In genomic region chr7:55128693-55129394, GRCh38 we compare ENCODE assay signal across 1 cellular context.
TF ChIP-seq lines count a peak whose summit lies in the region.

No MANE protein-coding gene starts in this region.

TF ChIP-seq in SK-N-SH, 30 proteins besides CTCF, POLR2A, EP300 and RAD21 (continued from another document):
- TF ChIP-seq GATA2 (CRISPR knock-in tag; IDR thresholded peaks at IDR 0.05) (no peak), FOXM1 (IDR thresholded peaks at IDR 0.05; ENCODE audit: low read depth) (no peak), MXI1 (IDR thresholded peaks at IDR 0.05; ENCODE audit: low read depth, low read length) (no peak), TAF1 (IDR thresholded peaks at IDR 0.05; ENCODE audit: borderline replicate concordance, low read depth, low read length) (no peak), RCOR1 (IDR thresholded peaks at IDR 0.05; ENCODE audit: low read length) (no peak), POLR2AphosphoS5 (IDR thresholded peaks at IDR 0.05; ENCODE audit: low read depth, low read length) (no peak; the same call in 1 of the 2 replicates), RFX5 (IDR thresholded peaks at IDR 0.05; ENCODE audit: low read length) (no peak), TEAD4 (IDR thresholded peaks at IDR 0.05; ENCODE audit: borderline replicate concordance, insufficient read depth) (peak; percentile 45; the same call in 1 of the 2 replicates), FOXJ3 (CRISPR knock-in tag; IDR thresholded peaks at IDR 0.05) (no peak), GABPA (IDR thresholded peaks at IDR 0.05; ENCODE audit: low read depth) (no peak), ZBTB33 (IDR thresholded peaks at IDR 0.05; ENCODE audit: borderline replicate concordance, low read depth) (no peak), SMC3 (IDR thresholded peaks at IDR 0.05; ENCODE audit: low read depth, low read length) (no peak), TCF12 (IDR thresholded peaks at IDR 0.05) (peak; percentile 86), YY1 (IDR thresholded peaks at IDR 0.05; ENCODE audit: low read depth) (0 out of 2 replicates have a peak, but pooled peaks have one; percentile 29), IRF3 (IDR thresholded peaks at IDR 0.05; ENCODE audit: low read depth, low read length) (no peak), SIN3A (IDR thresholded peaks at IDR 0.05; ENCODE audit: borderline replicate concordance, low read depth, low read length) (no peak), NRF1 (IDR thresholded peaks at IDR 0.05; ENCODE audit: low read depth, low read length) (no peak), ELF1 (IDR thresholded peaks at IDR 0.05) (no peak), USF1 (IDR thresholded peaks at IDR 0.05; ENCODE audit: borderline replicate concordance, low read depth) (no peak)
- TF ChIP-seq, protein P1, sequence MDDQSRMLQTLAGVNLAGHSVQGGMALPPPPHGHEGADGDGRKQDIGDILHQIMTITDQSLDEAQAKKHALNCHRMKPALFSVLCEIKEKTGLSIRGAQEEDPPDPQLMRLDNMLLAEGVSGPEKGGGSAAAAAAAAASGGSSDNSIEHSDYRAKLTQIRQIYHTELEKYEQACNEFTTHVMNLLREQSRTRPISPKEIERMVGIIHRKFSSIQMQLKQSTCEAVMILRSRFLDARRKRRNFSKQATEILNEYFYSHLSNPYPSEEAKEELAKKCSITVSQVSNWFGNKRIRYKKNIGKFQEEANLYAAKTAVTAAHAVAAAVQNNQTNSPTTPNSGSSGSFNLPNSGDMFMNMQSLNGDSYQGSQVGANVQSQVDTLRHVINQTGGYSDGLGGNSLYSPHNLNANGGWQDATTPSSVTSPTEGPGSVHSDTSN (IDR thresholded peaks at IDR 0.05) = peak; percentile 53; the same call in 1 of the 2 replicates
- TF ChIP-seq, protein P2, sequence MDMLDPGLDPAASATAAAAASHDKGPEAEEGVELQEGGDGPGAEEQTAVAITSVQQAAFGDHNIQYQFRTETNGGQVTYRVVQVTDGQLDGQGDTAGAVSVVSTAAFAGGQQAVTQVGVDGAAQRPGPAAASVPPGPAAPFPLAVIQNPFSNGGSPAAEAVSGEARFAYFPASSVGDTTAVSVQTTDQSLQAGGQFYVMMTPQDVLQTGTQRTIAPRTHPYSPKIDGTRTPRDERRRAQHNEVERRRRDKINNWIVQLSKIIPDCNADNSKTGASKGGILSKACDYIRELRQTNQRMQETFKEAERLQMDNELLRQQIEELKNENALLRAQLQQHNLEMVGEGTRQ (IDR thresholded peaks at IDR 0.05; ENCODE audit: borderline replicate concordance, low read depth, low read length) = no peak
- TF ChIP-seq, protein P3, sequence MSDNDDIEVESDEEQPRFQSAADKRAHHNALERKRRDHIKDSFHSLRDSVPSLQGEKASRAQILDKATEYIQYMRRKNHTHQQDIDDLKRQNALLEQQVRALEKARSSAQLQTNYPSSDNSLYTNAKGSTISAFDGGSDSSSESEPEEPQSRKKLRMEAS (IDR thresholded peaks at IDR 0.05; ENCODE audit: low read depth) = no peak
